14 cellular contexts compared by ENCODE assay signal in genomic region chr11:27470166-27470565, GRCh38. TPM values are rescaled to one million over a fixed set of nuclear protein-coding genes. Genes with fewer than 3 reads are reported as not detected.
DNase-seq lines count a peak whose midpoint lies in the region; ATAC-seq, FAIRE-seq and TF ChIP-seq lines count a peak whose summit lies in the region.
"Had no signal": no experiment of that assay in that cellular context is flagged by ENCODE, and none has a peak within 500 bp of the region (broad histone marks: within the 10 kb centered on the region; RNA-seq: fewer than 3 reads in every experiment).

No MANE protein-coding gene starts in this region.

- no peak for TF ChIP-seq CTCF in glutamatergic neuron (IDR thresholded peaks at IDR 0.05; ENCODE audit: partially characterized antibody, unreplicated experiment)
- no peak for TF ChIP-seq CTCF in pancreas (IDR thresholded peaks at IDR 0.05)
- TF ChIP-seq CTCF in foreskin fibroblast (IDR thresholded peaks at IDR 0.05; ENCODE audit: low read depth, low read length): no peak

- intact Hi-C loops in pancreas (cut with DNase I): no loop called here

- CTCF ChIA-PET in T-cell (lab: Charles Lee): no interaction called here

- H3K4me1 Mint-ChIP-seq in T-cell (peaks cover 17 to 23% (median 18%) of the 10 kb centered on the region in 3 donors), glutamatergic neuron (ENCODE audit: low read depth, unreplicated experiment) (peaks cover 34% of the 10 kb centered on the region)

- H3K9me3 ChIP-seq in ES-I3 (ENCODE audit: control insufficient read depth, insufficient read depth, low read length) (no peaks in the 10 kb centered on the region), pancreas (no peaks in the 10 kb centered on the region)
- H3K9me3 ChIP-seq: gastrocnemius medialis, upper lobe of right lung had no signal

- H3K27me3 Mint-ChIP-seq in T-cell: peaks cover 21 to 30% of the 10 kb centered on the region in 2 donors
- H3K27me3 Mint-ChIP-seq in glutamatergic neuron (ENCODE audit: unreplicated experiment): peaks cover 11% of the 10 kb centered on the region

- no peaks in the 10 kb centered on the region for H3K27me3 ChIP-seq in pancreas
- H3K27me3 ChIP-seq: brain microvascular endothelial cell, gastrocnemius medialis had no signal

- peak overlapping the region; percentile 80 to 95 (median 94) for H3K27ac ChIP-seq in pancreas
- H3K27ac ChIP-seq: brain microvascular endothelial cell, upper lobe of right lung had no signal

- peak overlapping the region in 2 of 3 donors; percentile 83 to 86 for H3K4me3 Mint-ChIP-seq in T-cell
- peak overlapping the region; percentile 93 for H3K4me3 Mint-ChIP-seq in glutamatergic neuron (ENCODE audit: unreplicated experiment)

- peak overlapping the region; percentile 87; the same call in 1 of the 2 replicates for H3K9ac ChIP-seq in ES-I3 (ENCODE audit: low read depth, low read length)

- H3K4me3 ChIP-seq in pancreas (peak overlapping the region; percentile 70 to 100 (median 80)), foreskin fibroblast (ENCODE audit: low read depth in 1 of 2, low read length in 2 of 2) (peak overlapping the region in 1 of 2 donors; percentile 68)

- H3K36me3 ChIP-seq in ES-I3 (ENCODE audit: insufficient read depth, low read length) (no peaks in the 10 kb centered on the region), pancreas (no peaks in the 10 kb centered on the region)
- H3K36me3 ChIP-seq: brain microvascular endothelial cell, gastrocnemius medialis, upper lobe of right lung had no signal

- no peaks in the 10 kb centered on the region for H3K36me3 Mint-ChIP-seq in T-cell
- H3K36me3 Mint-ChIP-seq in glutamatergic neuron (ENCODE audit: unreplicated experiment): no peaks in the 10 kb centered on the region

- DNase-seq in T-cell: no peak
- no peak for DNase-seq in glutamatergic neuron
- DNase-seq in pancreas: no peak
- DNase-seq in foreskin fibroblast: no peak
- no peak for DNase-seq in AML-193 (lab: John Stamatoyannopoulos, UW)
- DNase-seq in activated CD4-positive, alpha-beta T cell treated with anti-CD3 and anti-CD28 coated beads, Interleukin-2, amount 50 U/mL, for 4 hours: no peak
- DNase-seq: brain microvascular endothelial cell, gastrocnemius medialis, NCI-H510A treated with DMSO at 0.1 percent for 48 hours, T-helper 1 cell, upper lobe of right lung had no signal

- ATAC-seq in T-cell (replicated peaks in 1 of 4) (no peak), pancreas (no peak), HG02970 (IDR thresholded peaks at IDR 0.05; ENCODE audit: low FRiP score, unreplicated experiment) (no peak)
- ATAC-seq: gastrocnemius medialis, upper lobe of right lung had no signal

- H3K9me3 Mint-ChIP-seq in T-cell (no peaks in the 10 kb centered on the region), glutamatergic neuron (ENCODE audit: unreplicated experiment) (peaks cover 9% of the 10 kb centered on the region)

- H3K27ac Mint-ChIP-seq in T-cell (no peak overlapping the region), glutamatergic neuron (ENCODE audit: unreplicated experiment) (peak overlapping the region; percentile 46)

- POLR2A ChIA-PET in T-cell (lab: Charles Lee): no interaction called here

- H3K4me1 ChIP-seq in ES-I3 (ENCODE audit: insufficient read depth, low read length) (peaks cover 21% of the 10 kb centered on the region), pancreas (peaks cover 20 to 25% (median 25%) of the 10 kb centered on the region in 3 donors)

- 12 to 13% methylated on average over 3 of the region's 3 CpGs for WGBS in pancreas, 2 donors

- FAIRE-seq in pancreas (lab: Jason Lieb, UNC): no peak
- FAIRE-seq: GM18507 had no signal

RNA-seq across cellular contexts. Expression of gene LGR4, which starts 2.4 kb away (rescaled TPM):
- total RNA-seq in T-cell: 1 to 10 TPM in 4 of 5 donors, under 1 TPM in 1; 0.68 to 2.4 (median 1.2) TPM
- 87.1 TPM for total RNA-seq in glutamatergic neuron (ENCODE audit: unreplicated experiment)
- total RNA-seq in pancreas: 10 to 100 TPM; 44.4 to 73.0 (median 57.5) TPM
- polyA plus RNA-seq in pancreas: 10 to 100 TPM; 23.4 to 27.0 TPM

RNA-seq across cellular contexts. Expression of gene LIN7C, which starts 36.4 kb away (rescaled TPM):
- 10 to 100 TPM; 19.8 to 27.3 (median 24.9) TPM for total RNA-seq in T-cell
- total RNA-seq in glutamatergic neuron (ENCODE audit: unreplicated experiment): 44.7 TPM
- total RNA-seq in pancreas: 10 to 100 TPM; 10.7 to 22.1 (median 17.0) TPM
- 1 to 10 TPM; 5.1 to 8.6 TPM for polyA plus RNA-seq in pancreas

Comparison
In these comparisons a context has a peak if more than half of its experiments do, and no peak if none do; other contexts are left out.
1. RNA of gene LGR4, which starts 2.4 kb away (total RNA-seq): 87.1 TPM in glutamatergic neuron (single experiment) and 44.4 to 73.0 TPM in pancreas; 0.68 to 2.4 TPM in T-cell; every median in the first group is over 10 times any median in the second.